In genomic region chr13:99566125-99567083, GRCh38 we compare ENCODE assay signal across 15 cellular contexts. TPM values are rescaled to one million over a fixed set of nuclear protein-coding genes. Genes with fewer than 3 reads are reported as not detected.
DNase-seq lines count a peak whose midpoint lies in the region; ATAC-seq, FAIRE-seq and TF ChIP-seq lines count a peak whose summit lies in the region.
"Had no signal": no experiment of that assay in that cellular context is flagged by ENCODE, and none has a peak within 500 bp of the region (broad histone marks: within the 10 kb centered on the region; RNA-seq: fewer than 3 reads in every experiment).

No MANE protein-coding gene starts in this region.

- H3K36me3 Mint-ChIP-seq in T-helper 2 cell treated with Interferon-gamma antibody and Interleukin-4, amounts not matched to agents 5 μg/mL and 100 μg/mL, for 36 hours (ENCODE audit: low read depth), result peaks cover 28% of the 10 kb centered on the region

- WGBS in psoas muscle, 3 donors, result 79 to 84% (median 82%) methylated on average over 33 to 37 of the region's 37 CpGs

- FAIRE-seq in D721Med (lab: Jason Lieb, UNC), result no peak
- no peak for FAIRE-seq in frontal cortex (lab: Jason Lieb, UNC)
- FAIRE-seq: A549, RCC 7860 had no signal

- H3K27ac Mint-ChIP-seq in T-helper 2 cell treated with Interferon-gamma antibody and Interleukin-4, amounts not matched to agents 5 μg/mL and 100 μg/mL, for 36 hours, result no peak overlapping the region

- ATAC-seq in HG02759 (IDR thresholded peaks at IDR 0.05; ENCODE audit: unreplicated experiment), result peak; percentile 55
- ATAC-seq in psoas muscle, result peak in 3 of 4 donors; percentile 24 to 36 (median 27)
- ATAC-seq: A549 had no signal

- DNase-seq in T-helper 2 cell treated with Interferon-gamma antibody and Interleukin-4, amounts not matched to agents 5 μg/mL and 100 μg/mL, for 36 hours (ENCODE audit: low spot score), result no peak
- DNase-seq in T-helper 2 cell (no peak), psoas muscle (no peak), D721Med (ENCODE audit: insufficient read length, low spot score) (no peak), mesenteric fat pad (ENCODE audit: low spot score) (no peak), frontal cortex (ENCODE audit: low spot score in 2 of 2) (no peak)
- DNase-seq in effector memory CD4-positive, alpha-beta T cell, result no peak
- DNase-seq: activated CD4-positive, alpha-beta T cell treated with anti-CD3 and anti-CD28 coated beads, Interleukin-2, amount 50 U/mL, for 1 hour; adrenal gland; NCI-H1105 treated with DMSO at 0.1 percent for 48 hours; NCI-H526 had no signal

- peak overlapping the region; percentile 28 for H3K4me3 Mint-ChIP-seq in T-helper 2 cell treated with Interferon-gamma antibody and Interleukin-4, amounts not matched to agents 5 μg/mL and 100 μg/mL, for 36 hours

- H3K4me3 ChIP-seq in effector memory CD4-positive, alpha-beta T cell (ENCODE audit: insufficient read depth, low read depth, low read length, poor library complexity, severe bottlenecking), result peak overlapping the region; percentile 12
- H3K4me3 ChIP-seq in psoas muscle, result no peak overlapping the region
- H3K4me3 ChIP-seq: A549, adrenal gland, lung had no signal

- no peaks in the 10 kb centered on the region for H3K4me1 ChIP-seq in effector memory CD4-positive, alpha-beta T cell (ENCODE audit: control insufficient read depth, insufficient read depth, low read length, poor library complexity, severe bottlenecking)
- H3K4me1 ChIP-seq in psoas muscle, result no peaks in the 10 kb centered on the region
- H3K4me1 ChIP-seq: A549, adrenal gland had no signal

- no peak overlapping the region for H3K27ac ChIP-seq in effector memory CD4-positive, alpha-beta T cell (ENCODE audit: insufficient read depth, low read length, poor library complexity, severe bottlenecking)
- no peak overlapping the region for H3K27ac ChIP-seq in psoas muscle
- H3K27ac ChIP-seq: A549, adrenal gland had no signal

- peaks cover 5% of the 10 kb centered on the region for H3K4me1 Mint-ChIP-seq in T-helper 2 cell treated with Interferon-gamma antibody and Interleukin-4, amounts not matched to agents 5 μg/mL and 100 μg/mL, for 36 hours (ENCODE audit: low read depth)

- no peaks in the 10 kb centered on the region for H3K27me3 ChIP-seq in effector memory CD4-positive, alpha-beta T cell (replicated peaks; ENCODE audit: control insufficient read depth, insufficient read depth, low read length, poor library complexity, severe bottlenecking)
- H3K27me3 ChIP-seq in psoas muscle (ENCODE audit: insufficient read depth in 3 of 3, low read length in 2 of 3), result no peaks in the 10 kb centered on the region
- H3K27me3 ChIP-seq: adrenal gland had no signal

- intact Hi-C loops in psoas muscle (cut with DNase I), result no loop called here

- peaks cover 5% of the 10 kb centered on the region for H3K9me3 ChIP-seq in effector memory CD4-positive, alpha-beta T cell (ENCODE audit: control insufficient read depth, low read length)
- no peaks in the 10 kb centered on the region for H3K9me3 ChIP-seq in psoas muscle
- H3K9me3 ChIP-seq: A549, adrenal gland had no signal

- H3K27me3 Mint-ChIP-seq in T-helper 2 cell treated with Interferon-gamma antibody and Interleukin-4, amounts not matched to agents 5 μg/mL and 100 μg/mL, for 36 hours (ENCODE audit: low read depth), result no peaks in the 10 kb centered on the region

- peaks cover 11% of the 10 kb centered on the region for H3K9me3 Mint-ChIP-seq in T-helper 2 cell treated with Interferon-gamma antibody and Interleukin-4, amounts not matched to agents 5 μg/mL and 100 μg/mL, for 36 hours

- TF ChIP-seq CTCF in psoas muscle (IDR thresholded peaks at IDR 0.05) (no peak), D721Med (IDR thresholded peaks at IDR 0.05; ENCODE audit: insufficient read depth, missing control alignments) (no peak)

- peaks cover 6% of the 10 kb centered on the region for H3K36me3 ChIP-seq in effector memory CD4-positive, alpha-beta T cell (ENCODE audit: control insufficient read depth, insufficient read depth, low read length)
- H3K36me3 ChIP-seq in psoas muscle (ENCODE audit: insufficient read depth in 1 of 2, low read depth in 1 of 2), result peaks cover 0 to 31% of the 10 kb centered on the region in 2 donors

RNA-seq across cellular contexts. Expression of gene CLYBL, which starts 40.1 kb away (rescaled TPM):
- total RNA-seq in psoas muscle, result 10 to 100 TPM; 12.6 to 25.5 (median 18.7) TPM
- 10 to 100 TPM in 2 of 3 donors, 1 to 10 TPM in 1; 6.0 to 14.7 (median 13.0) TPM for polyA plus RNA-seq in psoas muscle
- 7.1 TPM for total RNA-seq in mesenteric fat pad
- total RNA-seq in frontal cortex, result 2.4 TPM
